Comparison of ENCODE assay signal across 31 cellular contexts in genomic region chr2:59307196-59307595, GRCh38.
"Had no signal": no experiment of that assay in that cellular context is flagged by ENCODE, and none has a peak within 500 bp of the region (broad histone marks: within the 10 kb centered on the region; RNA-seq: fewer than 3 reads in every experiment).

No MANE protein-coding gene starts in this region.

- H3K4me1 Mint-ChIP-seq: natural killer cell; nephron; neural progenitor cell; stimulated activated naive CD8-positive, alpha-beta T cell treated with anti-CD3 and anti-CD28 coated beads, Interleukin-15, amount 100 ng/mL, for 72 hours had no signal

- H3K27ac Mint-ChIP-seq: natural killer cell; nephron; neural progenitor cell; progenitor cell of endocrine pancreas; stimulated activated memory B cell treated with anti-CD40 and anti-IgM and Interleukin-4, amounts not matched to agents 10 μg/mL and 1 μg/mL and 100 μg/mL, for 72 hours; stimulated activated naive CD8-positive, alpha-beta T cell treated with anti-CD3 and anti-CD28 coated beads, Interleukin-15, amount 100 ng/mL, for 72 hours had no signal

- H3K4me1 ChIP-seq: neural progenitor cell, parathyroid adenoma, psoas muscle, right lobe of liver, suprapubic skin, thyroid gland, tibial nerve, upper lobe of left lung, vagina had no signal

- H3K9me3 ChIP-seq: ovary, psoas muscle, right lobe of liver, spleen, suprapubic skin, thoracic aorta, thyroid gland, tibial nerve, upper lobe of left lung, vagina had no signal

- H3K27ac ChIP-seq: neural progenitor cell, ovary, parathyroid adenoma, psoas muscle, right lobe of liver, skin epidermis, spleen, suprapubic skin, thoracic aorta, thyroid gland, tibial nerve, upper lobe of left lung, vagina had no signal

- H3K9me3 Mint-ChIP-seq: natural killer cell; nephron; neural progenitor cell; stimulated activated memory B cell treated with anti-CD40 and anti-IgM and Interleukin-4, amounts not matched to agents 10 μg/mL and 1 μg/mL and 100 μg/mL, for 72 hours; stimulated activated naive CD8-positive, alpha-beta T cell treated with anti-CD3 and anti-CD28 coated beads, Interleukin-15, amount 100 ng/mL, for 72 hours had no signal

- DNase-seq: natural killer cell; occipital lobe; ovary; posterior cingulate gyrus; psoas muscle; right cardiac atrium; right lobe of liver; spleen; stimulated activated CD4-positive, alpha-beta T cell treated with anti-CD3 and anti-CD28 coated beads, Interleukin-12 subunit alpha, Interleukin-12 subunit beta, amount 100 ng/mL, for 4 hours; stimulated activated CD4-positive, alpha-beta T cell treated with anti-CD3 and anti-CD28 coated beads, Interleukin-1b, Interleukin-23, amount 100 ng/mL, for 48 hours; stimulated activated CD4-positive, alpha-beta T cell treated with anti-CD3 and anti-CD28 coated beads, Interleukin-4, amount 100 ng/mL, for 1 hour; stimulated activated CD4-positive, alpha-beta T cell treated with anti-CD3 and anti-CD28 coated beads, Interleukin-4, amount 100 ng/mL, for 4 hours; stimulated activated CD8-positive, alpha-beta memory T cell treated with anti-CD3 and anti-CD28 coated beads, Interleukin-4, amount 100 ng/mL, for 48 hours; stimulated activated naive CD4-positive, alpha-beta T cell; stimulated activated naive CD8-positive, alpha-beta T cell treated with anti-CD3 and anti-CD28 coated beads, Interleukin-15, amount 100 ng/mL, for 72 hours; stimulated activated naive CD8-positive, alpha-beta T cell treated with anti-CD3 and anti-CD28 coated beads, Interleukin-15, Interleukin-2, amounts not matched to agents 100 U/mL and 50 U/mL, for 24 hours; substantia nigra; thyroid gland; trophoblast cell; upper lobe of left lung had no signal

- H3K36me3 ChIP-seq: neural progenitor cell, ovary, right lobe of liver, spleen, suprapubic skin, thoracic aorta, thyroid gland, tibial nerve, upper lobe of left lung, vagina had no signal

- H3K36me3 Mint-ChIP-seq: natural killer cell; neural progenitor cell; stimulated activated memory B cell treated with anti-CD40 and anti-IgM and Interleukin-4, amounts not matched to agents 10 μg/mL and 1 μg/mL and 100 μg/mL, for 72 hours had no signal

- H3K79me2 ChIP-seq: parathyroid adenoma had no signal

- H2AFZ ChIP-seq: neural progenitor cell, parathyroid adenoma had no signal

- ATAC-seq: natural killer cell; psoas muscle; right cardiac atrium; right lobe of liver; stimulated activated memory B cell treated with anti-CD40 and anti-IgM and Interleukin-4, amounts not matched to agents 10 μg/mL and 1 μg/mL and 100 μg/mL, for 72 hours; stimulated activated naive CD8-positive, alpha-beta T cell treated with anti-CD3 and anti-CD28 coated beads, Interleukin-15, amount 100 ng/mL, for 72 hours; stimulated activated naive CD8-positive, alpha-beta T cell treated with anti-CD3 and anti-CD28 coated beads, Interleukin-15, Interleukin-2, amounts not matched to agents 100 U/mL and 50 U/mL, for 24 hours had no signal

- H3K9ac ChIP-seq: neural progenitor cell, parathyroid adenoma had no signal

- H3K27me3 Mint-ChIP-seq: progenitor cell of endocrine pancreas had no signal

- H3K4me3 Mint-ChIP-seq: natural killer cell; nephron; neural progenitor cell; stimulated activated memory B cell treated with anti-CD40 and anti-IgM and Interleukin-4, amounts not matched to agents 10 μg/mL and 1 μg/mL and 100 μg/mL, for 72 hours; stimulated activated naive CD8-positive, alpha-beta T cell treated with anti-CD3 and anti-CD28 coated beads, Interleukin-15, amount 100 ng/mL, for 72 hours had no signal

- H3K4me2 ChIP-seq: neural progenitor cell, smooth muscle cell had no signal

- H3K27me3 ChIP-seq: neural progenitor cell, ovary, spleen, suprapubic skin, thyroid gland, upper lobe of left lung, vagina had no signal

- H3K4me3 ChIP-seq: neural progenitor cell, ovary, psoas muscle, right lobe of liver, skin epidermis, smooth muscle cell, spleen, suprapubic skin, thoracic aorta, thyroid gland, tibial nerve, upper lobe of left lung, vagina had no signal
